ENCODE assay signal across 1 cellular context in the genomic region with DNA sequence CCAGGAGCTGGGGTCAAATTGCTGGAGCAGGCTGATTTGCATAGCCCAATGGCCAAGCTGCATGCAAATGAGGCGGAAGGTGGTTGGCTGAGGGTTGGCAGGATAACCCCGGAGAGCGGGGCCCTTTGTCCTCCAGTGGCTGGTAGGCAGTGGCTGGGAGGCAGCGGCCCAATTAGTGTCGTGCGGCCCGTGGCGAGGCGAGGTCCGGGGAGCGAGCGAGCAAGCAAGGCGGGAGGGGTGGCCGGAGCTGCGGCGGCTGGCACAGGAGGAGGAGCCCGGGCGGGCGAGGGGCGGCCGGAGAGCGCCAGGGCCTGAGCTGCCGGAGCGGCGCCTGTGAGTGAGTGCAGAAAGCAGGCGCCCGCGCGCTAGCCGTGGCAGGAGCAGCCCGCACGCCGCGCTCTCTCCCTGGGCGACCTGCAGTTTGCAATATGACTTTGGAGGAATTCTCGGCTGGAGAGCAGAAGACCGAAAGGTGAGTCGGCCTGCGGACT.
TF ChIP-seq lines count a peak whose summit lies in the region.

GADD45A (plus strand) TSS at position 135 of the 491 bp plus-strand sequence; CDS start at position 429, 294 bp downstream.

TF ChIP-seq in K562, 482 proteins besides CTCF, POLR2A, EP300 and RAD21 (continued from another document and continues in another):
- peak; percentile 39; the same call in 1 of the 2 replicates for TF ChIP-seq MYC (IDR thresholded peaks at IDR 0.05; ENCODE audit: low read depth, low read length)
- TF ChIP-seq MYC (CRISPR knock-in tag; IDR thresholded peaks at IDR 0.05; ENCODE audit: borderline replicate concordance, low read depth) = no peak
- no peak for TF ChIP-seq MCM7 (IDR thresholded peaks at IDR 0.05)
- TF ChIP-seq POLR2AphosphoS2 (IDR thresholded peaks at IDR 0.05; ENCODE audit: low read length) = peak; percentile 95; the same call in 1 of the 2 replicates
- peak; percentile 75 for TF ChIP-seq ZNF431 (CRISPR knock-in tag; IDR thresholded peaks at IDR 0.05)
- peak; percentile 47 for TF ChIP-seq L3MBTL2 (IDR thresholded peaks at IDR 0.05)
- TF ChIP-seq, protein P1, sequence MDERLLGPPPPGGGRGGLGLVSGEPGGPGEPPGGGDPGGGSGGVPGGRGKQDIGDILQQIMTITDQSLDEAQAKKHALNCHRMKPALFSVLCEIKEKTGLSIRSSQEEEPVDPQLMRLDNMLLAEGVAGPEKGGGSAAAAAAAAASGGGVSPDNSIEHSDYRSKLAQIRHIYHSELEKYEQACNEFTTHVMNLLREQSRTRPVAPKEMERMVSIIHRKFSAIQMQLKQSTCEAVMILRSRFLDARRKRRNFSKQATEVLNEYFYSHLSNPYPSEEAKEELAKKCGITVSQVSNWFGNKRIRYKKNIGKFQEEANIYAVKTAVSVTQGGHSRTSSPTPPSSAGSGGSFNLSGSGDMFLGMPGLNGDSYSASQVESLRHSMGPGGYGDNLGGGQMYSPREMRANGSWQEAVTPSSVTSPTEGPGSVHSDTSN (CRISPR knock-in tag; IDR thresholded peaks at IDR 0.05; ENCODE audit: low read depth) = no peak
- TF ChIP-seq, protein P1 (tag; conservative IDR thresholded peaks at IDR 0.05; ENCODE audit: low read depth) = no peak
- TF ChIP-seq ZBTB17 (CRISPR knock-in tag; IDR thresholded peaks at IDR 0.05) = 0 out of 2 replicates have a peak, but pooled peaks have one; percentile 70
- TF ChIP-seq, protein P2, sequence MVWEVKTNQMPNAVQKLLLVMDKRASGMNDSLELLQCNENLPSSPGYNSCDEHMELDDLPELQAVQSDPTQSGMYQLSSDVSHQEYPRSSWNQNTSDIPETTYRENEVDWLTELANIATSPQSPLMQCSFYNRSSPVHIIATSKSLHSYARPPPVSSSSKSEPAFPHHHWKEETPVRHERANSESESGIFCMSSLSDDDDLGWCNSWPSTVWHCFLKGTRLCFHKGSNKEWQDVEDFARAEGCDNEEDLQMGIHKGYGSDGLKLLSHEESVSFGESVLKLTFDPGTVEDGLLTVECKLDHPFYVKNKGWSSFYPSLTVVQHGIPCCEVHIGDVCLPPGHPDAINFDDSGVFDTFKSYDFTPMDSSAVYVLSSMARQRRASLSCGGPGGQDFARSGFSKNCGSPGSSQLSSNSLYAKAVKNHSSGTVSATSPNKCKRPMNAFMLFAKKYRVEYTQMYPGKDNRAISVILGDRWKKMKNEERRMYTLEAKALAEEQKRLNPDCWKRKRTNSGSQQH (CRISPR knock-in tag; IDR thresholded peaks at IDR 0.05) = peak; percentile 19; the same call in 1 of the 2 replicates
- no peak for TF ChIP-seq HNRNPLL (IDR thresholded peaks at IDR 0.05; ENCODE audit: low read depth, low read length, poor library complexity, severe bottlenecking)
- peak; percentile 74 for TF ChIP-seq SETDB1 (IDR thresholded peaks at IDR 0.05; ENCODE audit: low read length)
- no peak for TF ChIP-seq ETS2 (tag; IDR thresholded peaks at IDR 0.05; ENCODE audit: borderline replicate concordance, poor library complexity, severe bottlenecking)
- TF ChIP-seq PPARD (CRISPR knock-in tag; IDR thresholded peaks at IDR 0.05) = no peak
- no peak for TF ChIP-seq ZNF23 (CRISPR knock-in tag; IDR thresholded peaks at IDR 0.05)
- TF ChIP-seq, protein P3, sequence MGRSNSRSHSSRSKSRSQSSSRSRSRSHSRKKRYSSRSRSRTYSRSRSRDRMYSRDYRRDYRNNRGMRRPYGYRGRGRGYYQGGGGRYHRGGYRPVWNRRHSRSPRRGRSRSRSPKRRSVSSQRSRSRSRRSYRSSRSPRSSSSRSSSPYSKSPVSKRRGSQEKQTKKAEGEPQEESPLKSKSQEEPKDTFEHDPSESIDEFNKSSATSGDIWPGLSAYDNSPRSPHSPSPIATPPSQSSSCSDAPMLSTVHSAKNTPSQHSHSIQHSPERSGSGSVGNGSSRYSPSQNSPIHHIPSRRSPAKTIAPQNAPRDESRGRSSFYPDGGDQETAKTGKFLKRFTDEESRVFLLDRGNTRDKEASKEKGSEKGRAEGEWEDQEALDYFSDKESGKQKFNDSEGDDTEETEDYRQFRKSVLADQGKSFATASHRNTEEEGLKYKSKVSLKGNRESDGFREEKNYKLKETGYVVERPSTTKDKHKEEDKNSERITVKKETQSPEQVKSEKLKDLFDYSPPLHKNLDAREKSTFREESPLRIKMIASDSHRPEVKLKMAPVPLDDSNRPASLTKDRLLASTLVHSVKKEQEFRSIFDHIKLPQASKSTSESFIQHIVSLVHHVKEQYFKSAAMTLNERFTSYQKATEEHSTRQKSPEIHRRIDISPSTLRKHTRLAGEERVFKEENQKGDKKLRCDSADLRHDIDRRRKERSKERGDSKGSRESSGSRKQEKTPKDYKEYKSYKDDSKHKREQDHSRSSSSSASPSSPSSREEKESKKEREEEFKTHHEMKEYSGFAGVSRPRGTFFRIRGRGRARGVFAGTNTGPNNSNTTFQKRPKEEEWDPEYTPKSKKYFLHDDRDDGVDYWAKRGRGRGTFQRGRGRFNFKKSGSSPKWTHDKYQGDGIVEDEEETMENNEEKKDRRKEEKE (IDR thresholded peaks at IDR 0.05; ENCODE audit: borderline replicate concordance in 1 of 2, control insufficient read depth in 1 of 2, low read depth in 2 of 2, low read length in 1 of 2) = no peak; a peak in 2 of 4 replicates
- no peak for TF ChIP-seq TRIM28 (IDR thresholded peaks at IDR 0.05)
- no peak for TF ChIP-seq ZNF316 (IDR thresholded peaks at IDR 0.05)
- no peak for TF ChIP-seq ZFP36 (IDR thresholded peaks at IDR 0.05; ENCODE audit: low read depth, low read length, partially characterized antibody)
- no peak for TF ChIP-seq MTF1 (CRISPR knock-in tag; IDR thresholded peaks at IDR 0.05; ENCODE audit: borderline replicate concordance)
- 0 out of 2 replicates have a peak, but pooled peaks have one; percentile 2 for TF ChIP-seq ZBTB7A (IDR thresholded peaks at IDR 0.05; ENCODE audit: borderline replicate concordance, control insufficient read depth, low read depth, low read length)
- no peak for TF ChIP-seq TFAM (CRISPR knock-in tag; conservative IDR thresholded peaks at IDR 0.05)
- no peak for TF ChIP-seq XRCC3 (IDR thresholded peaks at IDR 0.05)
- TF ChIP-seq HIVEP1 (CRISPR knock-in tag; IDR thresholded peaks at IDR 0.05) = no peak
- no peak for TF ChIP-seq NUFIP1 (IDR thresholded peaks at IDR 0.05; ENCODE audit: partially characterized antibody)
- TF ChIP-seq TFE3 (CRISPR knock-in tag; IDR thresholded peaks at IDR 0.05) = no peak; the same call in 1 of the 2 replicates
- TF ChIP-seq ZSCAN32 (CRISPR knock-in tag; IDR thresholded peaks at IDR 0.05) = peak; percentile 29; the same call in 1 of the 2 replicates
- TF ChIP-seq, protein P4, sequence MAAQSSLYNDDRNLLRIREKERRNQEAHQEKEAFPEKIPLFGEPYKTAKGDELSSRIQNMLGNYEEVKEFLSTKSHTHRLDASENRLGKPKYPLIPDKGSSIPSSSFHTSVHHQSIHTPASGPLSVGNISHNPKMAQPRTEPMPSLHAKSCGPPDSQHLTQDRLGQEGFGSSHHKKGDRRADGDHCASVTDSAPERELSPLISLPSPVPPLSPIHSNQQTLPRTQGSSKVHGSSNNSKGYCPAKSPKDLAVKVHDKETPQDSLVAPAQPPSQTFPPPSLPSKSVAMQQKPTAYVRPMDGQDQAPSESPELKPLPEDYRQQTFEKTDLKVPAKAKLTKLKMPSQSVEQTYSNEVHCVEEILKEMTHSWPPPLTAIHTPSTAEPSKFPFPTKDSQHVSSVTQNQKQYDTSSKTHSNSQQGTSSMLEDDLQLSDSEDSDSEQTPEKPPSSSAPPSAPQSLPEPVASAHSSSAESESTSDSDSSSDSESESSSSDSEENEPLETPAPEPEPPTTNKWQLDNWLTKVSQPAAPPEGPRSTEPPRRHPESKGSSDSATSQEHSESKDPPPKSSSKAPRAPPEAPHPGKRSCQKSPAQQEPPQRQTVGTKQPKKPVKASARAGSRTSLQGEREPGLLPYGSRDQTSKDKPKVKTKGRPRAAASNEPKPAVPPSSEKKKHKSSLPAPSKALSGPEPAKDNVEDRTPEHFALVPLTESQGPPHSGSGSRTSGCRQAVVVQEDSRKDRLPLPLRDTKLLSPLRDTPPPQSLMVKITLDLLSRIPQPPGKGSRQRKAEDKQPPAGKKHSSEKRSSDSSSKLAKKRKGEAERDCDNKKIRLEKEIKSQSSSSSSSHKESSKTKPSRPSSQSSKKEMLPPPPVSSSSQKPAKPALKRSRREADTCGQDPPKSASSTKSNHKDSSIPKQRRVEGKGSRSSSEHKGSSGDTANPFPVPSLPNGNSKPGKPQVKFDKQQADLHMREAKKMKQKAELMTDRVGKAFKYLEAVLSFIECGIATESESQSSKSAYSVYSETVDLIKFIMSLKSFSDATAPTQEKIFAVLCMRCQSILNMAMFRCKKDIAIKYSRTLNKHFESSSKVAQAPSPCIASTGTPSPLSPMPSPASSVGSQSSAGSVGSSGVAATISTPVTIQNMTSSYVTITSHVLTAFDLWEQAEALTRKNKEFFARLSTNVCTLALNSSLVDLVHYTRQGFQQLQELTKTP (IDR thresholded peaks at IDR 0.05; ENCODE audit: low read depth in 1 of 2, partially characterized antibody in 2 of 2) = peak in 1 of 2 experiments; percentile 13
- TF ChIP-seq ATF1 (CRISPR knock-in tag; IDR thresholded peaks at IDR 0.05) = no peak
- peak; percentile 20; the same call in 1 of the 2 replicates for TF ChIP-seq ATF1 (tag; IDR thresholded peaks at IDR 0.05)
- TF ChIP-seq ZNF551 (CRISPR knock-in tag; IDR thresholded peaks at IDR 0.05) = no peak
- no peak for TF ChIP-seq PYGO2 (tag; IDR thresholded peaks at IDR 0.05)
- peak; percentile 94 for TF ChIP-seq TAF7 (tag; IDR thresholded peaks at IDR 0.05)
- TF ChIP-seq HOXB6 (CRISPR knock-in tag; IDR thresholded peaks at IDR 0.05; ENCODE audit: borderline replicate concordance) = no peak
- 0 out of 2 replicates have a peak, but pooled peaks have one; percentile 51 for TF ChIP-seq ZNF12 (CRISPR knock-in tag; IDR thresholded peaks at IDR 0.05)
- peak; percentile 91 for TF ChIP-seq MYNN (IDR thresholded peaks at IDR 0.05)
- TF ChIP-seq MYNN (CRISPR knock-in tag; IDR thresholded peaks at IDR 0.05) = no peak
- 0 out of 2 replicates have a peak, but pooled peaks have one; percentile 73 for TF ChIP-seq THAP7 (CRISPR knock-in tag; IDR thresholded peaks at IDR 0.05)
- TF ChIP-seq ZNF354B (CRISPR knock-in tag; IDR thresholded peaks at IDR 0.05) = no peak
- TF ChIP-seq ARID1B (IDR thresholded peaks at IDR 0.05) = no peak
- TF ChIP-seq CCNT2 (IDR thresholded peaks at IDR 0.05; ENCODE audit: borderline replicate concordance, extremely low read depth, insufficient read length, low read depth, low read length) = peak; percentile 93
- TF ChIP-seq U2AF2 (optimal IDR thresholded peaks at IDR 0.05; ENCODE audit: low read depth, low read length) = no peak
- TF ChIP-seq NCOA1 (IDR thresholded peaks at IDR 0.05; ENCODE audit: low read depth) = no peak
- TF ChIP-seq ETV5 (CRISPR knock-in tag; IDR thresholded peaks at IDR 0.05; ENCODE audit: low read depth) = peak; percentile 52; the same call in 1 of the 2 replicates
- no peak for TF ChIP-seq ZNF232 (CRISPR knock-in tag; IDR thresholded peaks at IDR 0.05)
- TF ChIP-seq CREB3 (tag; conservative IDR thresholded peaks at IDR 0.05; ENCODE audit: low read depth) = no peak
- no peak for TF ChIP-seq CCAR2 (IDR thresholded peaks at IDR 0.05; ENCODE audit: low read depth, low read length)
